Comparison of ENCODE assay signal across 13 cellular contexts in genomic region chr5:80149161-80149609, GRCh38.
DNase-seq lines count a peak whose midpoint lies in the region; ATAC-seq and TF ChIP-seq lines count a peak whose summit lies in the region.
"Had no signal": no experiment of that assay in that cellular context is flagged by ENCODE, and none has a peak within 500 bp of the region (broad histone marks: within the 10 kb centered on the region; RNA-seq: fewer than 3 reads in every experiment).

No MANE protein-coding gene starts in this region.

- H3K27me3 Mint-ChIP-seq in CD8-positive, alpha-beta T cell (ENCODE audit: low read depth) = no peaks in the 10 kb centered on the region
- H3K27me3 Mint-ChIP-seq: CD8-positive, alpha-beta memory T cell had no signal

- DNase-seq in CD8-positive, alpha-beta T cell = peak in 1 of 7 experiments; percentile 41
- DNase-seq in NCI-H748 treated with DMSO at 0.1 percent for 48 hours (lab: John Stamatoyannopoulos, UW) = peak; percentile 95
- DNase-seq in left lobe of liver (ENCODE audit: low spot score) = no peak
- DNase-seq in 8988T = no peak
- DNase-seq in H7 = no peak
- DNase-seq: activated CD4-positive, alpha-beta T cell treated with anti-CD3 and anti-CD28 coated beads for 48 hours; natural killer cell; NCI-H510A treated with DMSO at 0.1 percent for 48 hours had no signal

- H3K4me3 ChIP-seq in CD8-positive, alpha-beta T cell (ENCODE audit: low read depth, low read length) = no peak overlapping the region
- H3K4me3 ChIP-seq in HUES64 (ENCODE audit: low read length) = no peak overlapping the region
- no peak overlapping the region for H3K4me3 ChIP-seq in H7 (ENCODE audit: insufficient read depth, low read depth, low read length)
- H3K4me3 ChIP-seq: tibial nerve had no signal

- no peak overlapping the region for H3K4me3 Mint-ChIP-seq in CD8-positive, alpha-beta T cell
- H3K4me3 Mint-ChIP-seq: CD8-positive, alpha-beta memory T cell; natural killer cell had no signal

- no peaks in the 10 kb centered on the region for H3K27me3 ChIP-seq in CD8-positive, alpha-beta T cell (ENCODE audit: insufficient read depth, low read length)
- H3K27me3 ChIP-seq in HUES64 (ENCODE audit: insufficient read depth, low read length) (no peaks in the 10 kb centered on the region), H7 (ENCODE audit: control insufficient read depth, insufficient read depth, low read length) (no peaks in the 10 kb centered on the region)
- H3K27me3 ChIP-seq: tibial nerve had no signal

- ATAC-seq in CD8-positive, alpha-beta T cell = no peak
- ATAC-seq in left lobe of liver (peak; percentile 20), GM18907 (IDR thresholded peaks at IDR 0.05; ENCODE audit: unreplicated experiment) (no peak)
- ATAC-seq: natural killer cell had no signal

- peaks cover 77% of the 10 kb centered on the region for H3K4me1 Mint-ChIP-seq in CD8-positive, alpha-beta T cell (ENCODE audit: low read depth)
- H3K4me1 Mint-ChIP-seq: natural killer cell had no signal

- peak overlapping the region; percentile 64 for H3K27ac ChIP-seq in CD8-positive, alpha-beta T cell (ENCODE audit: low read depth, low read length)
- peak overlapping the region; percentile 40; the same call in 1 of the 2 replicates for H3K27ac ChIP-seq in HUES64 (ENCODE audit: low read depth, low read length)

- intact Hi-C loops in CD8-positive, alpha-beta T cell (cut with DNase I, micrococcal nuclease) = no loop called here

- POLR2A ChIA-PET in CD8-positive, alpha-beta T cell (lab: Charles Lee) = interaction anchor here (0.9 to 2.1 kb wide), 3 partner anchors 9 to 107 kb away, joined by 3 to 5 read pairs (median 5); no protein-coding TSS in a partner anchor

- TF ChIP-seq CTCF in CD8-positive, alpha-beta T cell (IDR thresholded peaks at IDR 0.05) = no peak

- H3K9me3 ChIP-seq in CD8-positive, alpha-beta T cell (ENCODE audit: low read length) = no peaks in the 10 kb centered on the region
- no peaks in the 10 kb centered on the region for H3K9me3 ChIP-seq in HUES64 (ENCODE audit: insufficient read depth, low read depth, low read length)
- H3K9me3 ChIP-seq: tibial nerve had no signal

- no peak overlapping the region for H3K9ac ChIP-seq in HUES64 (ENCODE audit: low read depth, low read length)

- H3K36me3 Mint-ChIP-seq in CD8-positive, alpha-beta T cell = peaks cover 78% of the 10 kb centered on the region
- H3K36me3 Mint-ChIP-seq: natural killer cell had no signal

- H3K4me1 ChIP-seq in CD8-positive, alpha-beta T cell (ENCODE audit: insufficient read depth, low read length) = peaks cover 68% of the 10 kb centered on the region
- H3K4me1 ChIP-seq in HUES64 (ENCODE audit: insufficient read depth, low read length) = peaks cover 9% of the 10 kb centered on the region; the same call in 1 of the 2 replicates

- 91% methylated on average over 3 of the region's 3 CpGs for WGBS in HUES64

- H3K27ac Mint-ChIP-seq in CD8-positive, alpha-beta T cell = peak overlapping the region; percentile 92
- H3K27ac Mint-ChIP-seq: natural killer cell had no signal

- H3K36me3 ChIP-seq in CD8-positive, alpha-beta T cell (ENCODE audit: insufficient read depth, low read length) = peaks cover 50% of the 10 kb centered on the region
- H3K36me3 ChIP-seq in HUES64 (ENCODE audit: insufficient read depth, low read length) (peaks cover 76% of the 10 kb centered on the region), H7 (replicated peaks; ENCODE audit: control insufficient read depth, insufficient read depth, low read length) (peaks cover 29% of the 10 kb centered on the region)

- H3K9me3 Mint-ChIP-seq in CD8-positive, alpha-beta T cell = no peaks in the 10 kb centered on the region
- H3K9me3 Mint-ChIP-seq: activated T-helper 2 cell treated with anti-CD3 and anti-CD28 coated beads, Interferon-gamma antibody, Interleukin-2, Interleukin-4, amounts not matched to agents 10 μg/mL and 5 μg/mL and 100 μg/mL, durations not matched to agents 14 hours and 24 hours and 36 hours; CD8-positive, alpha-beta memory T cell; natural killer cell had no signal

- CTCF ChIA-PET in CD8-positive, alpha-beta T cell (lab: Charles Lee) = interaction anchor here (1.1 to 1.8 kb wide), 4 partner anchors 8 to 107 kb away, joined by 3 to 5 read pairs (median 3); partner anchors contain the start of gene SERINC5
